ENCODE assay signal across 8 cellular contexts in the genomic region with DNA sequence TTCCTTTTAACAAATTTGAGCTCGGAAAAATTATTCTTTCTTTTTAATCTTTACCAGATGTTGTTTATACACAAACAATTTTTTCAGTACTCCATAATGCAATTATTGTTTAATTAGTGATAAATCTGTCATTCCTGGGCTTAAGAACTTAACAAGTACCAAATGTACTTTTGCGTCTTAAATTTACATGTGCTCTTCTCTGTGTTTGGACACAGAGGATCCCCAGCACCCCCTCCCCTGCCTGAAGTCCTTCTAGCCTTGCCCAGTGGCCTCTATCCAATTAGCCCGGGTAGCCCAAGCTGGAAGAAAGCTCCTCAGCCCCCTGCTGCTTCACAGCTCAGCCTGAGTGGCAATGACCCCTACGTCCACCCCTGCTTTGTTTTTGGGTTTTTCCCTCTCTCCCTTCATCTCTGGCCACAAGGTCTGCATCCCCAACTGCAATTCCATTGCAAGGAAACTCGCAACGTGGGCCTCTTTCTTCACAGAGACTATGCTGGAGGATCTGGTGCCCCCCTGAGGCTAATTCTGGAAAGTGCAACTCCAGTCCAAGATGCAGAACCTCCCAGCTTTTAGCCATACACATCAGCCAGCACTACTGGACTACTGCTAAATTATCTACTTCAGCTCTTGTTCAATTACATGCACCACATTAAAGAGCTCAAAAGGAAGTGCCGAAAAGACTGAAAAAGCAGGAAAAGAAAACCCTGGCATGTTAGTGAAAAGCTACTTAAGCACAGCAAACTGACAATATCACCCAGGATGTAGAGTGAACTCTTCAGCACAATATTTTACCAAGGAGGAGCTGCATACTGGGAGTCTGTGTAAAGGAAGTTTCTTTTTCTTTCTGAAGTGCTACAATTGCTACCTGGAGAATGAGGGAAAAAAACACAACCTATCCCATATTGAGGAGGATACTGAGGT.
DNase-seq lines count a peak whose midpoint lies in the region; ATAC-seq and TF ChIP-seq lines count a peak whose summit lies in the region.

No MANE protein-coding gene starts in this region.

- no peaks in the 10 kb centered on the region for H3K36me3 Mint-ChIP-seq in activated naive CD4-positive, alpha-beta T cell treated with anti-CD3 and anti-CD28 coated beads, Interleukin-2, amount 10 ng/mL, durations not matched to agents 7 days and 5 days

- H3K27me3 ChIP-seq in KMS-11 (ENCODE audit: insufficient read depth, low read depth), result no peaks in the 10 kb centered on the region

- CTCF ChIA-PET in activated naive CD4-positive, alpha-beta T cell treated with anti-CD3 and anti-CD28 coated beads, Interleukin-2, amount 10 ng/mL, durations not matched to agents 7 days and 5 days (lab: Charles Lee), result interaction anchor here (0.6 to 8.3 kb wide), 33 partner anchors 9 to 1087 kb away, joined by 3 to 164 read pairs (median 3); no protein-coding TSS in a partner anchor

- TF ChIP-seq CTCF in KMS-11 (conservative IDR thresholded peaks at IDR 0.05; ENCODE audit: low read depth, low read length), result peak; percentile 95

- no peaks in the 10 kb centered on the region for H3K4me1 ChIP-seq in KMS-11 (ENCODE audit: low read depth, poor library complexity, severe bottlenecking)

- H3K9me3 Mint-ChIP-seq in activated naive CD4-positive, alpha-beta T cell treated with anti-CD3 and anti-CD28 coated beads, Interleukin-2, amount 10 ng/mL, durations not matched to agents 7 days and 5 days, result no peaks in the 10 kb centered on the region

- no peak overlapping the region for H3K27ac ChIP-seq in KMS-11

- no peak overlapping the region for H3K27ac Mint-ChIP-seq in activated naive CD4-positive, alpha-beta T cell treated with anti-CD3 and anti-CD28 coated beads, Interleukin-2, amount 10 ng/mL, durations not matched to agents 7 days and 5 days

- no peak overlapping the region for H3K4me2 ChIP-seq in KMS-11

- peaks cover 2% of the 10 kb centered on the region for H3K4me1 Mint-ChIP-seq in activated naive CD4-positive, alpha-beta T cell treated with anti-CD3 and anti-CD28 coated beads, Interleukin-2, amount 10 ng/mL, durations not matched to agents 7 days and 5 days

- no peak overlapping the region for H3K4me3 ChIP-seq in KMS-11 (IDR thresholded peaks at IDR 0.05; ENCODE audit: insufficient read depth, low read depth, low read length)

- no peaks in the 10 kb centered on the region for H3K36me3 ChIP-seq in KMS-11 (ENCODE audit: insufficient read depth)

- peaks cover 4% of the 10 kb centered on the region for H3K27me3 Mint-ChIP-seq in activated naive CD4-positive, alpha-beta T cell treated with anti-CD3 and anti-CD28 coated beads, Interleukin-2, amount 10 ng/mL, durations not matched to agents 7 days and 5 days

- no peak overlapping the region for H3K9ac ChIP-seq in KMS-11

- ATAC-seq in Right ventricle myocardium superior (ENCODE audit: poor library complexity) (peak; percentile 60), HG03460 (IDR thresholded peaks at IDR 0.05; ENCODE audit: unreplicated experiment) (no peak), HG03378 (IDR thresholded peaks at IDR 0.05; ENCODE audit: unreplicated experiment) (no peak)

- DNase-seq in DMS53 (lab: John Stamatoyannopoulos, UW) (peak; percentile 72), SHP77 treated with DMSO at 0.1 percent for 48 hours (lab: John Stamatoyannopoulos, UW) (peak; percentile 49), Right ventricle myocardium superior (peak; percentile 62), pons (ENCODE audit: low spot score) (peak; percentile 87)
- DNase-seq in activated naive CD4-positive, alpha-beta T cell treated with anti-CD3 and anti-CD28 coated beads, Interleukin-2, amount 10 ng/mL, durations not matched to agents 7 days and 5 days, result peak; percentile 73

- intact Hi-C loops in Right ventricle myocardium superior (cut with DNase I), result loop anchor here (2.0 kb wide), 2 partner anchors 352 to 448 kb away; no protein-coding TSS in a partner anchor

- no peak overlapping the region for H2AFZ ChIP-seq in KMS-11 (ENCODE audit: low read depth)

- no peak overlapping the region for H3K4me3 Mint-ChIP-seq in activated naive CD4-positive, alpha-beta T cell treated with anti-CD3 and anti-CD28 coated beads, Interleukin-2, amount 10 ng/mL, durations not matched to agents 7 days and 5 days

- H4K20me1 ChIP-seq in KMS-11 (ENCODE audit: insufficient read depth), result no peaks in the 10 kb centered on the region

- H3K79me2 ChIP-seq in KMS-11 (ENCODE audit: insufficient read depth, low read depth), result no peaks in the 10 kb centered on the region
